Comparison of ENCODE assay signal across 28 cellular contexts in genomic region chr17:56587298-56587697, GRCh38. TPM values are rescaled to one million over a fixed set of nuclear protein-coding genes. Genes with fewer than 3 reads are reported as not detected.
"Had no signal": no experiment of that assay in that cellular context is flagged by ENCODE, and none has a peak within 500 bp of the region (broad histone marks: within the 10 kb centered on the region; RNA-seq: fewer than 3 reads in every experiment).

No MANE protein-coding gene starts in this region.

- H3K9me3 ChIP-seq: colonic mucosa, esophagus muscularis mucosa, esophagus squamous epithelium, gastrocnemius medialis, gastroesophageal sphincter, heart left ventricle, heart right ventricle had no signal

- DNase-seq: colonic mucosa; cortex of kidney; dermis blood vessel endothelial cell; dorsolateral prefrontal cortex; effector CD4-positive, alpha-beta T cell; effector CD8-positive, alpha-beta T cell; effector memory CD4-positive, alpha-beta T cell; effector memory CD8-positive, alpha-beta T cell; endodermal cell; erythroblast; esophagus squamous epithelium; foreskin fibroblast; foreskin keratinocyte; foreskin melanocyte; gastrocnemius medialis; glutamatergic neuron; head of caudate nucleus; heart left ventricle; heart right ventricle had no signal

- H3K27ac Mint-ChIP-seq: dendritic cell treated with granulocyte-macrophage colony-stimulating factor and Interleukin-4, amounts not matched to agents 40 ng/mL and 50 ng/mL, for 4 days; effector memory CD8-positive, alpha-beta T cell; endodermal cell had no signal

- H3K4me1 ChIP-seq: colonic mucosa, foreskin keratinocyte had no signal

- H3K36me3 ChIP-seq: colonic mucosa, esophagus muscularis mucosa, esophagus squamous epithelium, gastrocnemius medialis, gastroesophageal sphincter, heart left ventricle, heart right ventricle had no signal

- H3K27ac ChIP-seq: colonic mucosa, coronary artery, dorsolateral prefrontal cortex, epithelial cell of prostate, esophagus muscularis mucosa, esophagus squamous epithelium, foreskin keratinocyte, gastrocnemius medialis, gastroesophageal sphincter, heart left ventricle, heart right ventricle had no signal

- FAIRE-seq: colon, endometrium, frontal cortex had no signal

- ATAC-seq: effector memory CD8-positive, alpha-beta T cell; esophagus mucosa; foreskin keratinocyte; gastrocnemius medialis; gastroesophageal sphincter; heart left ventricle; heart right ventricle had no signal

- H3K4me3 Mint-ChIP-seq: dendritic cell treated with granulocyte-macrophage colony-stimulating factor and Interleukin-4, amounts not matched to agents 40 ng/mL and 50 ng/mL, for 4 days; effector memory CD8-positive, alpha-beta T cell; endodermal cell had no signal

- H3K9me3 Mint-ChIP-seq: dendritic cell treated with granulocyte-macrophage colony-stimulating factor and Interleukin-4, amounts not matched to agents 40 ng/mL and 50 ng/mL, for 4 days; effector memory CD8-positive, alpha-beta T cell had no signal

- H3K27me3 ChIP-seq: gastrocnemius medialis had no signal

- H3K4me3 ChIP-seq: colonic mucosa, coronary artery, dorsolateral prefrontal cortex, esophagus muscularis mucosa, esophagus squamous epithelium, gastrocnemius medialis, gastroesophageal sphincter, heart left ventricle, heart right ventricle had no signal

RNA-seq across cellular contexts. Expression of gene NOG, which starts 6.2 kb away (rescaled TPM):
- total RNA-seq: esophagus mucosa had no signal
